8 cellular contexts compared by ENCODE assay signal in the genomic region with DNA sequence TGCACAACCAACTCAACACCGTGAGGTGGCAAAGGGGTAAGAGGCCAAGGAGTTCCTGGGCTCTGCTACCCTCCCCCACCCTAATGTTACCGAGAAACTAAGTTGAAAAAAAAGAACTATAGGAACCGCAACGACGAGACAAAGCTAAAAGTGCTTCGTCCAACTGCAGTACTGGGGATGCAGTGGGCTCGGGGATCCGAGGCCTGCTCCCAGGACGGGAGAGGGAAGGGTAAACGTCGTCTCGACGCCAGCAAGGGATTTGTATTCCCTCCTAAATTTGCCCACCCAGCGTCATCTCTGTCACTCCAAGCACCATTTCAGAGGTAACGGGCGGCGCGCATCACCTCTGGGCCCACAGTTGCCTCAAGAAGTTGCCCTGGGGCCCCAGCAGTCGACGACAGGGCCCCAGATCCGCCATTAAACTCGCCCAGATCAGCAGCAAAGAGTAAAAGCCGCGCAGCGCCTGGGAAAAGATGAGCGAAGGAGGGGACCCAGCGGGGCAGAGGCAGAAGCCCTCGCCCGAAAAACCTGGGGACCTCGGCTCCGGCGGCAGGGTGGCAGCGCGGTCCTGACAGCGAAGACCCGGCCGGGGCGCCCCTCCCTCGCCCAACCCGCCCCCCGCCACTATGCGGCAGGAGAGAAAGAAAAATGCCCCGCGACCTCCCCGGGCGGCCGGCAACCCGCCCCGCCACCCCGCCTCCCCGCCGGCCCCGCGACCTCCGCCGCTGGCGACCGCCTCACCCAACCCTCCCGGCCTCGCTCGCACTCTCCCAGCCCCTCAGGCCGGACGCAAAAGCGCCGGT. TPM values are rescaled to one million over a fixed set of nuclear protein-coding genes. Genes with fewer than 3 reads are reported as not detected.
A peak's percentile ranks its signal among the peaks of the same experiment; 100 is the strongest.
DNase-seq lines count a peak whose midpoint lies in the region; ATAC-seq lines count a peak whose summit lies in the region.

No MANE protein-coding gene starts in this region.

- H2AFZ ChIP-seq in GM23248, result peak overlapping the region; percentile 88

- 0 out of 2 replicates have a peak, but pooled peaks cover 4% of the 10 kb centered on the region for H4K20me1 ChIP-seq in GM23248 (ENCODE audit: insufficient read depth)

- H3K36me3 ChIP-seq in GM23248 (ENCODE audit: low read depth), result peaks cover under 1% of the 10 kb centered on the region; the same call in 1 of the 2 replicates

- 0 to 2% methylated on average over 26 to 48 of the region's 65 CpGs for WGBS in GM23248 (ENCODE audit: low coverage in 1 of 2, low lambda C conversion rate in 2 of 2, missing lambda C conversion rate in 2 of 2), 2 experiments

- H3K9ac ChIP-seq in GM23248, result peak overlapping the region; percentile 93

- peaks cover 24% of the 10 kb centered on the region for H3K4me1 ChIP-seq in GM23248 (ENCODE audit: insufficient read depth)

- H3K9me3 ChIP-seq in GM23248 (ENCODE audit: low read depth), result no peaks in the 10 kb centered on the region

- no peaks in the 10 kb centered on the region for H3K27me3 Mint-ChIP-seq in natural killer cell treated with Interleukin-12 subunit alpha and Interleukin-12 subunit beta and Interleukin-15 and Interleukin-18, amount 100 ng/mL, for 72 hours
- no peaks in the 10 kb centered on the region for H3K27me3 Mint-ChIP-seq in stimulated activated naive CD8-positive, alpha-beta T cell treated with anti-CD3 and anti-CD28 coated beads, Interleukin-15, amount 100 ng/mL, for 72 hours

- in situ Hi-C loops in Caki2 (cut with HindIII; ENCODE audit: low pct_unique_long_range_greater_than_20kb, low sequenced_read_pairs) (no loop called here), GM23248 (cut with MboI) (no loop called here)

- H3K36me3 Mint-ChIP-seq in natural killer cell treated with Interleukin-12 subunit alpha and Interleukin-12 subunit beta and Interleukin-15 and Interleukin-18, amount 100 ng/mL, for 72 hours, result no peaks in the 10 kb centered on the region

- no peaks in the 10 kb centered on the region for H3K9me3 Mint-ChIP-seq in natural killer cell treated with Interleukin-12 subunit alpha and Interleukin-12 subunit beta and Interleukin-15 and Interleukin-18, amount 100 ng/mL, for 72 hours
- H3K9me3 Mint-ChIP-seq in stimulated activated naive CD8-positive, alpha-beta T cell treated with anti-CD3 and anti-CD28 coated beads, Interleukin-15, amount 100 ng/mL, for 72 hours, result no peaks in the 10 kb centered on the region

- H3K4me3 Mint-ChIP-seq in natural killer cell treated with Interleukin-12 subunit alpha and Interleukin-12 subunit beta and Interleukin-15 and Interleukin-18, amount 100 ng/mL, for 72 hours, result peak overlapping the region; percentile 96
- H3K4me3 Mint-ChIP-seq in stimulated activated naive CD8-positive, alpha-beta T cell treated with anti-CD3 and anti-CD28 coated beads, Interleukin-15, amount 100 ng/mL, for 72 hours, result peak overlapping the region; percentile 96 to 98

- no peak for ATAC-seq in natural killer cell treated with Interleukin-12 subunit alpha and Interleukin-12 subunit beta and Interleukin-15 and Interleukin-18, amount 100 ng/mL, for 72 hours
- no peak for ATAC-seq in stimulated activated naive CD8-positive, alpha-beta T cell treated with anti-CD3 and anti-CD28 coated beads, Interleukin-15, amount 100 ng/mL, for 72 hours

- peak overlapping the region; percentile 97 for H3K4me2 ChIP-seq in GM23248 (ENCODE audit: unreplicated experiment)

- DNase-seq in Caki2 (ENCODE audit: low read depth) (peak; percentile 47), GM23248 (peak; percentile 65), NCI-H69 (lab: John Stamatoyannopoulos, UW) (peak; percentile 56), fibroblast of gingiva (ENCODE audit: low read depth) (peak; percentile 2), HPDE6-E6E7 (ENCODE audit: extremely low spot score) (no peak)
- DNase-seq in activated T-cell treated with anti-CD3 and anti-CD28 coated beads, Interleukin-2, amount 50 U/mL, for 48 hours, result peak; percentile 66 to 72
- peak; percentile 64 for DNase-seq in natural killer cell treated with Interleukin-12 subunit alpha and Interleukin-12 subunit beta and Interleukin-15 and Interleukin-18, amount 100 ng/mL, for 72 hours (ENCODE audit: low spot score)
- peak; percentile 63 to 65 for DNase-seq in stimulated activated naive CD8-positive, alpha-beta T cell treated with anti-CD3 and anti-CD28 coated beads, Interleukin-15, amount 100 ng/mL, for 72 hours

- H3K9me2 ChIP-seq in GM23248 (ENCODE audit: insufficient read depth), result 0 out of 2 replicates have a peak, but pooled peaks cover 3% of the 10 kb centered on the region

- H3K27ac ChIP-seq in GM23248, result peak overlapping the region; percentile 84

- H3K4me1 Mint-ChIP-seq in natural killer cell treated with Interleukin-12 subunit alpha and Interleukin-12 subunit beta and Interleukin-15 and Interleukin-18, amount 100 ng/mL, for 72 hours (ENCODE audit: low read depth in 2 of 2), result peaks cover 21 to 26% of the 10 kb centered on the region in 2 donors
- H3K4me1 Mint-ChIP-seq in stimulated activated naive CD8-positive, alpha-beta T cell treated with anti-CD3 and anti-CD28 coated beads, Interleukin-15, amount 100 ng/mL, for 72 hours, result peaks cover 28% of the 10 kb centered on the region

- peaks cover 37% of the 10 kb centered on the region for H3F3A ChIP-seq in GM23248 (ENCODE audit: insufficient read depth)

- H3K4me3 ChIP-seq in GM23248, result peak overlapping the region; percentile 92

- H3K27me3 ChIP-seq in GM23248 (replicated peaks; ENCODE audit: insufficient read depth), result no peaks in the 10 kb centered on the region

- H3K79me2 ChIP-seq in GM23248 (ENCODE audit: insufficient read depth), result peaks cover 52% of the 10 kb centered on the region

- H3K27ac Mint-ChIP-seq in natural killer cell treated with Interleukin-12 subunit alpha and Interleukin-12 subunit beta and Interleukin-15 and Interleukin-18, amount 100 ng/mL, for 72 hours, result peak overlapping the region; percentile 94 to 98
- H3K27ac Mint-ChIP-seq in stimulated activated naive CD8-positive, alpha-beta T cell treated with anti-CD3 and anti-CD28 coated beads, Interleukin-15, amount 100 ng/mL, for 72 hours, result peak overlapping the region; percentile 99

RNA-seq across cellular contexts. Expression of gene ZMYM5, which starts 0.7 kb away (rescaled TPM):
- 3.3 and 4.5 TPM in 2 replicates for total RNA-seq in Caki2 (2014; rRNA removed; shearing (Covaris generic); ENCODE audit: low replicate concordance)
- total RNA-seq in GM23248 (2014; rRNA removed; shearing (Covaris generic)), result 7.3 and 12.4 TPM in 2 replicates
- polyA plus RNA-seq in GM23248 (2016; fragmentation: Nextera tagmentation; extraction: Ambion mirVana), result 16.4 and 16.9 TPM in 2 replicates
- 10 to 100 TPM; 15.6 to 16.6 TPM for total RNA-seq in natural killer cell treated with Interleukin-12 subunit alpha and Interleukin-12 subunit beta and Interleukin-15 and Interleukin-18, amount 100 ng/mL, for 72 hours
